In the genomic region with DNA sequence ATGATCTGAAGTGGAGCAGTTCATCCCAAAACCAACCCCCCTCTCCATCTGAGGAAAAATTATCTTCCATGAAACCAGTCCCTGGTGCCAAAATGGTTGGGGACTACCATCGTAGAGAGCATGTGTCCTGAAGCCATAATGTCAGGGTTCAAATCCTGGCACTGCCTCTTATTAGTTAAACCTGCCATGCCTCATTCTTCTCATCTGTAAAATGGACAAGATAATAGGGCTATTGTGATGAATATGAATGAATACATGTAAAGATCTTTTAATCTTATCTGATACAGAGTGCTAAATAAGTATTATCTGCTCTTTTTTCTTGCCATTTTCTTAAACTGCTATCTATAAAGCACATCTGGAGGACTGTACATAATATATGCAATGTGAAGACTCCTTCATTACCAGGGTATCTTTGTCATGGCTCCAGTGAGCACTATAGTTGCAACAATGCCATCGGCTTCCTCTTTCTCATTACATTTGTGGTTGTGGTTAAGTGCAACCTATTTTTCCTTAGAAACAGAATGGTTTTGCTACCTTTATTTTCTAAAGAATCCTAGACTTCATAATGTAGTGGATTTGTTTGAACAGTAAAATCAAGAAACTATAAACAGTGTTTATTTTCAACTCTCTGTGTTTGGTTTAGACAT, we compare ENCODE assay signal across 17 cellular contexts. TPM values are rescaled to one million over a fixed set of nuclear protein-coding genes. Genes with fewer than 3 reads are reported as not detected.
DNase-seq lines count a peak whose midpoint lies in the region; ATAC-seq and TF ChIP-seq lines count a peak whose summit lies in the region.
"Had no signal": no experiment of that assay in that cellular context is flagged by ENCODE, and none has a peak within 500 bp of the region (broad histone marks: within the 10 kb centered on the region; RNA-seq: fewer than 3 reads in every experiment).

No MANE protein-coding gene starts in this region.

- POLR2A ChIA-PET in naive thymus-derived CD8-positive, alpha-beta T cell (lab: Charles Lee), result no interaction called here

- intact Hi-C loops in activated CD4-positive, alpha-beta T cell treated with anti-CD3 and anti-CD28 coated beads, Interleukin-2, amount 10 ng/mL, durations not matched to agents 24 days and 14 days (cut with micrococcal nuclease), result no loop called here

- peak overlapping the region; percentile 19 for H3K27ac Mint-ChIP-seq in activated CD4-positive, alpha-beta T cell treated with anti-CD3 and anti-CD28 coated beads, Interleukin-2, amount 10 ng/mL, durations not matched to agents 24 days and 14 days
- H3K27ac Mint-ChIP-seq in naive thymus-derived CD8-positive, alpha-beta T cell, result peak overlapping the region in 8 of 10 donors; percentile 6 to 71 (median 46)

- H3K9me3 Mint-ChIP-seq in activated CD4-positive, alpha-beta T cell treated with anti-CD3 and anti-CD28 coated beads, Interleukin-2, amount 10 ng/mL, durations not matched to agents 24 days and 14 days, result peaks cover 4% of the 10 kb centered on the region
- peaks cover 0 to 2% (median 0%) of the 10 kb centered on the region in 9 donors for H3K9me3 Mint-ChIP-seq in naive thymus-derived CD8-positive, alpha-beta T cell
- H3K9me3 Mint-ChIP-seq: stimulated activated naive CD8-positive, alpha-beta T cell treated with anti-CD3 and anti-CD28 coated beads, Interleukin-15, amount 100 ng/mL, for 72 hours had no signal

- in situ Hi-C loops in GM13977 (cut with MboI; ENCODE audit: low pct_unique_long_range_greater_than_20kb, low sequenced_read_pairs, unreplicated experiment), result no loop called here

- no peak for DNase-seq in activated CD4-positive, alpha-beta T cell treated with anti-CD3 and anti-CD28 coated beads, Interleukin-2, amount 10 ng/mL, durations not matched to agents 24 days and 14 days
- DNase-seq in activated CD4-positive, alpha-beta T cell treated with anti-CD3 and anti-CD28 coated beads, Interleukin-2, amount 50 U/mL, for 1 hour, result no peak
- peak; percentile 33 for DNase-seq in KG1 (lab: John Stamatoyannopoulos, UW)
- DNase-seq in SIG-M5 treated with dmso at 0.1 percent for 504 hours (lab: John Stamatoyannopoulos, UW; ENCODE audit: unreplicated experiment), result peak; percentile 81
- DNase-seq in naive thymus-derived CD8-positive, alpha-beta T cell, result no peak
- no peak for DNase-seq in GM13977 (ENCODE audit: low spot score)
- no peak for DNase-seq in epidermal melanocyte (ENCODE audit: insufficient read length, low spot score)
- DNase-seq: amygdala; COR-L47; HCEC 1CT; hippocampal formation; mesenchymal stem cell; NCI-H2227 treated with DMSO at 0.1 percent for 48 hours; stimulated activated naive CD8-positive, alpha-beta T cell treated with anti-CD3 and anti-CD28 coated beads, Interleukin-15, amount 100 ng/mL, for 72 hours; upper lobe of right lung had no signal

- no peak for ATAC-seq in naive thymus-derived CD8-positive, alpha-beta T cell
- ATAC-seq in activated CD4-positive, CD25-positive, alpha-beta regulatory T cell treated with anti-CD3 and anti-CD28 coated beads, Interleukin-2, amount 50 U/mL, for 24 hours, result no peak
- ATAC-seq: stimulated activated naive CD8-positive, alpha-beta T cell treated with anti-CD3 and anti-CD28 coated beads, Interleukin-15, amount 100 ng/mL, for 72 hours; upper lobe of right lung had no signal

- no peak for TF ChIP-seq CTCF in GM13977 (IDR thresholded peaks at IDR 0.05; ENCODE audit: extremely low read depth, insufficient read depth, missing control alignments)

- H3K4me1 Mint-ChIP-seq in activated CD4-positive, alpha-beta T cell treated with anti-CD3 and anti-CD28 coated beads, Interleukin-2, amount 10 ng/mL, durations not matched to agents 24 days and 14 days, result peaks cover 47% of the 10 kb centered on the region
- peaks cover 39 to 82% (median 80%) of the 10 kb centered on the region in 4 donors for H3K4me1 Mint-ChIP-seq in naive thymus-derived CD8-positive, alpha-beta T cell
- H3K4me1 Mint-ChIP-seq: neural crest cell had no signal

- peaks cover 60% of the 10 kb centered on the region for H3K36me3 Mint-ChIP-seq in activated CD4-positive, alpha-beta T cell treated with anti-CD3 and anti-CD28 coated beads, Interleukin-2, amount 10 ng/mL, durations not matched to agents 24 days and 14 days (ENCODE audit: low read depth)
- H3K36me3 Mint-ChIP-seq in naive thymus-derived CD8-positive, alpha-beta T cell, result peaks cover 18 to 64% (median 34%) of the 10 kb centered on the region in 3 donors

- H3K27me3 Mint-ChIP-seq in activated CD4-positive, alpha-beta T cell treated with anti-CD3 and anti-CD28 coated beads, Interleukin-2, amount 10 ng/mL, durations not matched to agents 24 days and 14 days, result no peaks in the 10 kb centered on the region
- H3K27me3 Mint-ChIP-seq in naive thymus-derived CD8-positive, alpha-beta T cell, result no peaks in the 10 kb centered on the region
- H3K27me3 Mint-ChIP-seq: stimulated activated naive CD8-positive, alpha-beta T cell treated with anti-CD3 and anti-CD28 coated beads, Interleukin-15, amount 100 ng/mL, for 72 hours had no signal

- H3K4me3 Mint-ChIP-seq in activated CD4-positive, alpha-beta T cell treated with anti-CD3 and anti-CD28 coated beads, Interleukin-2, amount 10 ng/mL, durations not matched to agents 24 days and 14 days, result peak overlapping the region; percentile 29
- peak overlapping the region in 6 of 10 donors; percentile 6 to 60 (median 18) for H3K4me3 Mint-ChIP-seq in naive thymus-derived CD8-positive, alpha-beta T cell
- H3K4me3 Mint-ChIP-seq: neural crest cell; stimulated activated naive CD8-positive, alpha-beta T cell treated with anti-CD3 and anti-CD28 coated beads, Interleukin-15, amount 100 ng/mL, for 72 hours had no signal

RNA-seq across cellular contexts. Expression of a gene that starts 27.0 kb away (rescaled TPM):
- 44.6 and 45.3 TPM in 2 replicates for total RNA-seq in activated CD4-positive, alpha-beta T cell treated with anti-CD3 and anti-CD28 coated beads, Interleukin-2, amount 10 ng/mL, durations not matched to agents 24 days and 14 days
- total RNA-seq in naive thymus-derived CD8-positive, alpha-beta T cell, result 10 to 100 TPM; 58.2 to 61.3 TPM
- 10 to 100 TPM; 14.7 to 18.5 (median 16.7) TPM for polyA plus RNA-seq in naive thymus-derived CD8-positive, alpha-beta T cell

Comparison
In these comparisons a context has a peak if more than half of its experiments do, and no peak if none do; other contexts are left out.
1. DNase-seq: peak in KG1 (single experiment) and SIG-M5 treated with dmso at 0.1 percent for 504 hours (single experiment); none in activated CD4-positive, alpha-beta T cell treated with anti-CD3 and anti-CD28 coated beads, Interleukin-2, amount 10 ng/mL, durations not matched to agents 24 days and 14 days (single experiment), activated CD4-positive, alpha-beta T cell treated with anti-CD3 and anti-CD28 coated beads, Interleukin-2, amount 50 U/mL, for 1 hour (single experiment), naive thymus-derived CD8-positive, alpha-beta T cell (0 of 10), GM13977 (single experiment) and epidermal melanocyte (single experiment).